Comparison of ENCODE assay signal across 8 cellular contexts in the genomic region with DNA sequence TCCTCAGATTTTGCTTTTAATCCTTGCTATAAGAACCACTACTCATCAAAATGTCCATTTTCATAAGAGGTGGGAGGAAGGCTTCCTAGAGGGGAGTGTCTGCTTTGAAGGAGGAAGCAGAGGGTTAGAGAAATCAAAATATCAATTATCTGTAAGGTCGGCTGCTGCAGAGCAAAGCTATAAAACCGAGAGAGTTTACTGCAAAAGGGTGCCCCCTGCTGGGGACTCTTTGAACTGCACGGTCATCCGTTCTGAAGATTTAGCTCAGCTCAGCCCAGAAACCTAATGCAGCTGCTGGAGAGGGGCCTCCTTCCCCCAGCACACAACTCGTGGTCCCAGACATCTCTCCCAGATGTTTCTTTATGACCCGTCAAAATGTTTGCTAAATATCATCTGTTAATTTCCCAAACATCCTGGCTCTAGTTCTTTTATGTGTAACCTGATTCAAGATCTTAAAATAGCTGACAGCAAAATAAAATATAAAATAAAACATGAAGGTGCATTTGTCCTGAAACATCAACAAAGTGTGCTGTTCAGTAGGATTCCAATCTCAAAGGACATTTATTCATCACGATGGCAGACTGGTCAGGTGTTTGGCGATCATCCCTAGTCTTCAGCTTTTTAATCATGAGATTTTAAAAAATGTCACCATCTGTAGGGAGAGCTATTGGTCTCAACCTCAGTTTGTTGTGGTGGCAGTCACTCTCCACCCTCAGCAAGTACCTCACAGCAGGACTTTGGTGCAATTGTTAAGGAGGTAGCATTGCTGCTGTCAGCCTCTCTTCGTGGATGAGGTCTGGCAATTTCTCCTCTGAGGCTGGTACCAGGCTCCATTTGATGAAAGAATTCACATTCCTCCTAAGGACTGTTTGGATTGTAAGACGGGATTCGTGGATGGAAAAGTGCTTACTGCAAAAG.
DNase-seq lines count a peak whose midpoint lies in the region; ATAC-seq, FAIRE-seq and TF ChIP-seq lines count a peak whose summit lies in the region.

No MANE protein-coding gene starts in this region.

- 34% methylated on average over 11 of the region's 11 CpGs; no CpG with 5 or more reads in 1 of the 2 experiments for WGBS in H1 (ENCODE audit: extremely low coverage in 1 of 2, insufficient coverage in 1 of 2, insufficient read length in 1 of 2, insufficient replicate concordance in 2 of 2, low coverage in 1 of 2, low lambda C conversion rate in 2 of 2, missing lambda C conversion rate in 1 of 2), 2 experiments

- no peaks in the 10 kb centered on the region for H3K4me1 Mint-ChIP-seq in activated CD4-positive, alpha-beta memory T cell treated with anti-CD3 and anti-CD28 coated beads, Interleukin-2, amount 10 ng/mL, durations not matched to agents 7 days and 5 days

- no peaks in the 10 kb centered on the region for H4K20me1 ChIP-seq in H1 (replicated peaks in 1 of 2; ENCODE audit: control insufficient read depth in 1 of 2, insufficient read depth in 2 of 2, low read length in 2 of 2)

- H3K23me2 ChIP-seq in H1 (ENCODE audit: low read depth, low read length) = no peaks in the 10 kb centered on the region

- peak; percentile 78 for FAIRE-seq in H1 (lab: Jason Lieb, UNC)

- H3K27ac Mint-ChIP-seq in activated CD4-positive, alpha-beta memory T cell treated with anti-CD3 and anti-CD28 coated beads, Interleukin-2, amount 10 ng/mL, durations not matched to agents 7 days and 5 days = no peak overlapping the region

- no peak overlapping the region for H3K4me3 ChIP-seq in H1 (ENCODE audit: extremely low read depth in 1 of 4, insufficient read depth in 2 of 4, low read depth in 3 of 4, low read length in 4 of 4)

- H3K27me3 ChIP-seq in H1 (replicated peaks in 1 of 4; ENCODE audit: control insufficient read depth in 3 of 4, extremely low read depth in 1 of 4, insufficient read depth in 3 of 4, low read length in 3 of 4) = no peaks in the 10 kb centered on the region

- H3K36me3 Mint-ChIP-seq in activated CD4-positive, alpha-beta memory T cell treated with anti-CD3 and anti-CD28 coated beads, Interleukin-2, amount 10 ng/mL, durations not matched to agents 7 days and 5 days (ENCODE audit: low read depth) = no peaks in the 10 kb centered on the region

- no peak overlapping the region for H4K91ac ChIP-seq in H1 (replicated peaks; ENCODE audit: insufficient read length, low read length)

- no peaks in the 10 kb centered on the region for H3K9me3 Mint-ChIP-seq in activated CD4-positive, alpha-beta memory T cell treated with anti-CD3 and anti-CD28 coated beads, Interleukin-2, amount 10 ng/mL, durations not matched to agents 7 days and 5 days

- H2AFZ ChIP-seq in H1 (ENCODE audit: low read length) = no peak overlapping the region

- no peak overlapping the region for H3K23ac ChIP-seq in H1 (ENCODE audit: insufficient read length)

- H3K4me1 ChIP-seq in H1 (replicated peaks in 1 of 4; ENCODE audit: control insufficient read depth in 3 of 4, insufficient read depth in 4 of 4, low read length in 3 of 4) = peaks cover 0 to 14% (median 7%) of the 10 kb centered on the region in 4 experiments; a peak in 5 of 7 replicates

- no peak overlapping the region for H3K9ac ChIP-seq in H1 (replicated peaks in 1 of 4; ENCODE audit: extremely low read depth in 1 of 4, low read depth in 3 of 4, low read length in 3 of 4)

- TF ChIP-seq CTCF in GM12873 (IDR thresholded peaks at IDR 0.05; ENCODE audit: insufficient read depth, low read depth, low read length, missing control alignments) (peak; percentile 82), H1 (IDR thresholded peaks at IDR 0.05; ENCODE audit: control extremely low read depth in 1 of 3, insufficient read depth in 1 of 3, low read depth in 1 of 3, low read length in 3 of 3) (peak; percentile 57 to 82 (median 79))

- H2BK12ac ChIP-seq in H1 (ENCODE audit: low read depth, low read length) = no peak overlapping the region

- H3K79me2 ChIP-seq in H1 (ENCODE audit: control insufficient read depth in 1 of 2, insufficient read depth in 2 of 2, low read length in 2 of 2) = no peaks in the 10 kb centered on the region

- H2BK120ac ChIP-seq in H1 (replicated peaks; ENCODE audit: low read depth, low read length) = no peak overlapping the region

- no peak overlapping the region for H2BK5ac ChIP-seq in H1 (ENCODE audit: low read depth, low read length)

- no peak for TF ChIP-seq POLR2A in H1 (IDR thresholded peaks at IDR 0.05; ENCODE audit: control extremely low read depth in 1 of 2, low read depth in 2 of 2, low read length in 2 of 2)

- no peak overlapping the region for H3K4ac ChIP-seq in H1 (replicated peaks; ENCODE audit: insufficient read length, low read depth, low read length)

- 0 out of 2 replicates have a peak overlapping the region, but pooled peaks have one; percentile 17 for H2AK5ac ChIP-seq in H1 (ENCODE audit: low read depth, low read length)

- H3K14ac ChIP-seq in H1 (ENCODE audit: insufficient read length) = no peak overlapping the region

- H3K4me3 Mint-ChIP-seq in activated CD4-positive, alpha-beta memory T cell treated with anti-CD3 and anti-CD28 coated beads, Interleukin-2, amount 10 ng/mL, durations not matched to agents 7 days and 5 days = no peak overlapping the region

- TF ChIP-seq EP300 in H1 (IDR thresholded peaks at IDR 0.05; ENCODE audit: borderline replicate concordance in 1 of 2, low read depth in 2 of 2, low read length in 2 of 2) = no peak

- CTCF ChIA-PET in activated CD4-positive, alpha-beta memory T cell treated with anti-CD3 and anti-CD28 coated beads, Interleukin-2, amount 10 ng/mL, durations not matched to agents 7 days and 5 days (lab: Charles Lee) = interaction anchor here (0.5 to 4.6 kb wide), 40 partner anchors 10 to 693 kb away, joined by 3 to 64 read pairs (median 4); no protein-coding TSS in a partner anchor
- CTCF ChIA-PET in H1 (lab: Charles Lee; ENCODE audit: partially characterized antibody) = interaction anchor here (0.5 to 10.2 kb wide), 70 partner anchors 8 to 685 kb away, joined by 3 to 111 read pairs (median 4); a partner anchor contains a TSS

- no peak overlapping the region for H3K56ac ChIP-seq in H1 (replicated peaks; ENCODE audit: insufficient read length, low read depth, low read length)

- peak; percentile 73 for DNase-seq in NCI-H774 (lab: John Stamatoyannopoulos, UW)
- peak; percentile 79 for DNase-seq in activated CD4-positive, alpha-beta memory T cell treated with anti-CD3 and anti-CD28 coated beads, Interleukin-2, amount 10 ng/mL, durations not matched to agents 7 days and 5 days
- DNase-seq in H1 (ENCODE audit: low read depth in 1 of 2, low spot score in 2 of 2) = peak; percentile 67 to 98
- peak; percentile 88 for DNase-seq in midbrain (lab: John Stamatoyannopoulos, UW)
- DNase-seq in stimulated activated CD8-positive, alpha-beta memory T cell treated with anti-CD3 and anti-CD28 coated beads, Interleukin-2, amount 100 ng/mL, for 1 hour (ENCODE audit: low read depth in 2 of 2) = peak; percentile 68 to 70

- no peak overlapping the region for H2BK20ac ChIP-seq in H1 (ENCODE audit: low read length)

- peaks cover 23% of the 10 kb centered on the region for H3K27me3 Mint-ChIP-seq in activated CD4-positive, alpha-beta memory T cell treated with anti-CD3 and anti-CD28 coated beads, Interleukin-2, amount 10 ng/mL, durations not matched to agents 7 days and 5 days

- no peaks in the 10 kb centered on the region for H3K9me3 ChIP-seq in H1 (ENCODE audit: insufficient read depth in 2 of 2, low read depth in 1 of 2, low read length in 1 of 2)

- no peak overlapping the region for H3K4me2 ChIP-seq in H1 (ENCODE audit: insufficient read depth in 1 of 2, low read depth in 2 of 2, low read length in 2 of 2)

- H3K79me1 ChIP-seq in H1 (ENCODE audit: low read depth, low read length) = no peaks in the 10 kb centered on the region

- no peaks in the 10 kb centered on the region for H3K36me3 ChIP-seq in H1 (ENCODE audit: control insufficient read depth in 2 of 4, insufficient read depth in 4 of 4, low read length in 3 of 4)

- H3K18ac ChIP-seq in H1 (ENCODE audit: extremely low read depth, low read length) = no peak overlapping the region

- POLR2A ChIA-PET in activated CD4-positive, alpha-beta memory T cell treated with anti-CD3 and anti-CD28 coated beads, Interleukin-2, amount 10 ng/mL, durations not matched to agents 7 days and 5 days (lab: Charles Lee) = no interaction called here
- POLR2A ChIA-PET in H1 (lab: Charles Lee; ENCODE audit: partially characterized antibody) = interaction anchor here (0.5 to 1.0 kb wide), 2 partner anchors 197 to 265 kb away, joined by 3 to 5 read pairs; no protein-coding TSS in a partner anchor

- TF ChIP-seq RAD21 in H1 (IDR thresholded peaks at IDR 0.05 in 1 of 2, conservative IDR thresholded peaks at IDR 0.05 in 1 of 2; ENCODE audit: low read depth in 2 of 2, low read length in 2 of 2) = peak; percentile 91 to 94

- no peak overlapping the region for H4K8ac ChIP-seq in H1 (ENCODE audit: extremely low read depth, insufficient read depth, low read length)

- ATAC-seq in HG03460 (IDR thresholded peaks at IDR 0.05; ENCODE audit: unreplicated experiment) = peak; percentile 50
- ATAC-seq in HG02884 (IDR thresholded peaks at IDR 0.05; ENCODE audit: unreplicated experiment) = no peak

- H3K27ac ChIP-seq in H1 (ENCODE audit: low read depth, low read length) = no peak overlapping the region

- H4K5ac ChIP-seq in H1 (ENCODE audit: insufficient read length, low read depth, low read length) = no peak overlapping the region

- no peak overlapping the region for H2BK15ac ChIP-seq in H1 (ENCODE audit: low read length)

TF ChIP-seq in H1, 55 proteins besides CTCF, POLR2A, EP300 and RAD21:
- peak; percentile 43; the same call in 1 of the 2 replicates for TF ChIP-seq YY1 (IDR thresholded peaks at IDR 0.05; ENCODE audit: low read depth, low read length)
- no peak for TF ChIP-seq CBX5 (IDR thresholded peaks at IDR 0.05; ENCODE audit: low read depth, low read length)
